In genomic region chr22:38936562-38936961, GRCh38 we compare ENCODE assay signal across 35 cellular contexts. TPM values are rescaled to one million over a fixed set of nuclear protein-coding genes. Genes with fewer than 3 reads are reported as not detected.
"Had no signal": no experiment of that assay in that cellular context is flagged by ENCODE, and none has a peak within 500 bp of the region (broad histone marks: within the 10 kb centered on the region; RNA-seq: fewer than 3 reads in every experiment).

No MANE protein-coding gene starts in this region.

- DNase-seq: activated CD4-positive, alpha-beta T cell treated with anti-CD3 and anti-CD28 coated beads for 4 hours; activated CD4-positive, alpha-beta T cell treated with anti-CD3 and anti-CD28 coated beads, Interleukin-2, amount 50 U/mL, for 4 hours; activated CD8-positive, alpha-beta memory T cell treated with anti-CD3 and anti-CD28 coated beads, Interleukin-2, amount 50 U/mL, for 4 hours; activated effector memory CD4-positive, alpha-beta T cell treated with anti-CD3 and anti-CD28 coated beads, Interleukin-2, amount 50 U/mL, for 16 hours; activated naive CD4-positive, alpha-beta T cell treated with anti-CD3 and anti-CD28 coated beads for 36 hours; activated naive CD8-positive, alpha-beta T cell treated with anti-CD3 and anti-CD28 coated beads, Interleukin-2, amount 10 ng/mL, durations not matched to agents 7 days and 5 days; activated T-cell treated with anti-CD3 and anti-CD28 coated beads, Interleukin-2, amount 50 U/mL, for 1 hour; caudate nucleus; cortex of kidney; head of caudate nucleus; hypothalamus; left ventricle myocardium inferior; mucosa of descending colon; stimulated activated CD4-positive, alpha-beta T cell treated with anti-CD3 and anti-CD28 coated beads, Interleukin-12 subunit alpha, Interleukin-12 subunit beta, amount 100 ng/mL, for 4 hours; stimulated activated CD4-positive, alpha-beta T cell treated with anti-CD3 and anti-CD28 coated beads, Interleukin-4, amount 100 ng/mL, for 1 hour; stimulated activated naive CD8-positive, alpha-beta T cell treated with anti-CD3 and anti-CD28 coated beads, Interleukin-15, Interleukin-2, amounts not matched to agents 100 U/mL and 50 U/mL, for 24 hours; T-helper 1 cell; testis had no signal

- H3K9me3 Mint-ChIP-seq: activated naive CD4-positive, alpha-beta T cell treated with anti-CD3 and anti-CD28 coated beads for 36 hours; activated naive CD8-positive, alpha-beta T cell treated with anti-CD3 and anti-CD28 coated beads, Interleukin-2, amount 10 ng/mL, durations not matched to agents 7 days and 5 days; activated T-helper 1 cell treated with anti-CD3 and anti-CD28 coated beads, Interleukin-12 subunit alpha, Interleukin-12 subunit beta, Interleukin-2, Interleukin-4 antibody, amounts not matched to agents 30 ng/mL and 10 ng/mL and 1 ng/mL, durations not matched to agents 14 hours and 24 hours and 36 hours; natural killer cell treated with Interleukin-12 subunit alpha and Interleukin-12 subunit beta and Interleukin-15 and Interleukin-18, amount 100 ng/mL, for 72 hours; T-helper 2 cell treated with Interferon-gamma antibody and Interleukin-4, amounts not matched to agents 5 μg/mL and 100 μg/mL, for 36 hours had no signal

- H3K27ac Mint-ChIP-seq: activated naive CD4-positive, alpha-beta T cell treated with anti-CD3 and anti-CD28 coated beads for 36 hours; activated naive CD8-positive, alpha-beta T cell treated with anti-CD3 and anti-CD28 coated beads, Interleukin-2, amount 10 ng/mL, durations not matched to agents 7 days and 5 days; activated T-helper 1 cell treated with anti-CD3 and anti-CD28 coated beads, Interleukin-12 subunit alpha, Interleukin-12 subunit beta, Interleukin-2, Interleukin-4 antibody, amounts not matched to agents 30 ng/mL and 10 ng/mL and 1 ng/mL, durations not matched to agents 14 hours and 24 hours and 36 hours; T-helper 2 cell treated with Interferon-gamma antibody and Interleukin-4, amounts not matched to agents 5 μg/mL and 100 μg/mL, for 36 hours had no signal

- FAIRE-seq: endothelial cell of umbilical vein had no signal

- ATAC-seq: mucosa of descending colon; natural killer cell treated with Interleukin-12 subunit alpha and Interleukin-12 subunit beta and Interleukin-15 and Interleukin-18, amount 100 ng/mL, for 72 hours; sciatic nerve; stimulated activated naive CD8-positive, alpha-beta T cell treated with anti-CD3 and anti-CD28 coated beads, Interleukin-15, Interleukin-2, amounts not matched to agents 100 U/mL and 50 U/mL, for 24 hours had no signal

- H3K4me1 ChIP-seq: ascending aorta, testis had no signal

- H3K36me3 ChIP-seq: ascending aorta, left ventricle myocardium inferior, upper lobe of left lung had no signal

- H3K4me3 Mint-ChIP-seq: activated naive CD4-positive, alpha-beta T cell treated with anti-CD3 and anti-CD28 coated beads for 36 hours; activated naive CD8-positive, alpha-beta T cell treated with anti-CD3 and anti-CD28 coated beads, Interleukin-2, amount 10 ng/mL, durations not matched to agents 7 days and 5 days; activated T-helper 1 cell treated with anti-CD3 and anti-CD28 coated beads, Interleukin-12 subunit alpha, Interleukin-12 subunit beta, Interleukin-2, Interleukin-4 antibody, amounts not matched to agents 30 ng/mL and 10 ng/mL and 1 ng/mL, durations not matched to agents 14 hours and 24 hours and 36 hours; natural killer cell treated with Interleukin-12 subunit alpha and Interleukin-12 subunit beta and Interleukin-15 and Interleukin-18, amount 100 ng/mL, for 72 hours; T-helper 2 cell treated with Interferon-gamma antibody and Interleukin-4, amounts not matched to agents 5 μg/mL and 100 μg/mL, for 36 hours had no signal

- H3K27ac ChIP-seq: ascending aorta, left ventricle myocardium inferior, skin epidermis, testis, upper lobe of left lung had no signal

- H3K4me3 ChIP-seq: ascending aorta, left ventricle myocardium inferior, lung, mucosa of descending colon, skin epidermis, testis, upper lobe of left lung had no signal

- H3K36me3 Mint-ChIP-seq: activated naive CD8-positive, alpha-beta T cell treated with anti-CD3 and anti-CD28 coated beads, Interleukin-2, amount 10 ng/mL, durations not matched to agents 7 days and 5 days; brain; natural killer cell treated with Interleukin-12 subunit alpha and Interleukin-12 subunit beta and Interleukin-15 and Interleukin-18, amount 100 ng/mL, for 72 hours had no signal

- H3K27me3 ChIP-seq: ascending aorta, testis, upper lobe of left lung had no signal

- H3K9me3 ChIP-seq: ascending aorta, left ventricle myocardium inferior, mucosa of descending colon, testis, upper lobe of left lung had no signal

- H3K4me1 Mint-ChIP-seq: brain had no signal

RNA-seq across cellular contexts. Expression of gene APOBEC3A, which starts 20.8 kb away (rescaled TPM):
- total RNA-seq: activated naive CD4-positive, alpha-beta T cell treated with anti-CD3 and anti-CD28 coated beads for 36 hours; activated naive CD8-positive, alpha-beta T cell treated with anti-CD3 and anti-CD28 coated beads, Interleukin-2, amount 10 ng/mL, durations not matched to agents 7 days and 5 days; activated T-helper 1 cell treated with anti-CD3 and anti-CD28 coated beads, Interleukin-12 subunit alpha, Interleukin-12 subunit beta, Interleukin-2, Interleukin-4 antibody, amounts not matched to agents 30 ng/mL and 10 ng/mL and 1 ng/mL, durations not matched to agents 14 hours and 24 hours and 36 hours; ascending aorta; chondrocyte; endothelial cell of umbilical vein; fibroblast of lung; fibroblast of villous mesenchyme; myocyte; osteocyte; progenitor cell of endocrine pancreas; renal cortical epithelial cell had no signal
- polyA plus RNA-seq: endothelial cell of umbilical vein, fibroblast of lung had no signal
